In the genomic region with DNA sequence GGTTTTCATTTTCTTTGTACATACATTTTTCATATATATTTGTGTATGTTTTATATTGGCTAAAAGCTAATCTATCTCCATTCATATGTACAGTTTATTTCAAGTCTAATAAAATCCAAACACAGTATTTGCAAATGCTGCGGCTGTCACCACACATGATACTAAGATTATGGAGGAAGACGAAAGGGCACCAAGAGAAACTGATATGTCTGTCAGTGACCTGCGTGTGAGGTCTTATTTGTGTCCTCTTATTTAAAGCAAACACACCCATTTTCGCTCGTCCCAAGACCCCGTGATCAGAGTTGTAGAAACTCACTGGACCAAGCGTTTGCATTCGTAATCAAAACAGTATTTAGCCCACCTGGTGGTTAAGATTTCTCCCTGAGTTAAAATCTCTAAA, we compare ENCODE assay signal across 17 cellular contexts. TPM values are rescaled to one million over a fixed set of nuclear protein-coding genes. Genes with fewer than 3 reads are reported as not detected.
DNase-seq lines count a peak whose midpoint lies in the region; ATAC-seq and TF ChIP-seq lines count a peak whose summit lies in the region.
"Had no signal": no experiment of that assay in that cellular context is flagged by ENCODE, and none has a peak within 500 bp of the region (broad histone marks: within the 10 kb centered on the region; RNA-seq: fewer than 3 reads in every experiment).

No MANE protein-coding gene starts in this region.

- intact Hi-C loops in posterior cingulate gyrus (cut with DNase I): no loop called here

- H3K4me1 Mint-ChIP-seq in GM23338 (peaks cover 22% of the 10 kb centered on the region), brain (peaks cover 69% of the 10 kb centered on the region), neural progenitor cell (peaks cover 61% of the 10 kb centered on the region)

- H3K4me3 Mint-ChIP-seq in GM23338 (no peak overlapping the region), brain (peak overlapping the region in 2 of 5 experiments; percentile 23 to 33), neural progenitor cell (no peak overlapping the region)
- H3K4me3 Mint-ChIP-seq: CD4-positive, alpha-beta memory T cell had no signal

- peaks cover 16% of the 10 kb centered on the region for H4K20me1 ChIP-seq in GM23338 (replicated peaks; ENCODE audit: insufficient read depth)
- H4K20me1 ChIP-seq in neural progenitor cell (ENCODE audit: low read depth): no peaks in the 10 kb centered on the region

- H3K9me3 Mint-ChIP-seq in GM23338 (no peaks in the 10 kb centered on the region), brain (no peaks in the 10 kb centered on the region), neural progenitor cell (no peaks in the 10 kb centered on the region)
- H3K9me3 Mint-ChIP-seq: CD4-positive, alpha-beta memory T cell; H9 had no signal

- H3K36me3 Mint-ChIP-seq in GM23338 (ENCODE audit: low read depth) (peaks cover 34% of the 10 kb centered on the region), brain (peaks cover 64% of the 10 kb centered on the region), neural progenitor cell (peaks cover 19% of the 10 kb centered on the region)

- no peaks in the 10 kb centered on the region for H3K27me3 ChIP-seq in GM23338 (ENCODE audit: insufficient read depth)
- H3K27me3 ChIP-seq in neural progenitor cell: no peaks in the 10 kb centered on the region
- no peaks in the 10 kb centered on the region for H3K27me3 ChIP-seq in skeletal muscle tissue (ENCODE audit: control insufficient read depth in 3 of 3, insufficient read depth in 3 of 3, low read length in 3 of 3)

- H3K36me3 ChIP-seq in GM23338 (ENCODE audit: insufficient read depth) (peaks cover 3% of the 10 kb centered on the region; the same call in 1 of the 2 replicates), neural progenitor cell (no peaks in the 10 kb centered on the region), skeletal muscle tissue (ENCODE audit: control insufficient read depth in 3 of 3, insufficient read depth in 3 of 3, low read length in 3 of 3) (peaks cover 13 to 29% (median 16%) of the 10 kb centered on the region in 3 donors)

- no peak for TF ChIP-seq CTCF in GM23338 (conservative IDR thresholded peaks at IDR 0.05; ENCODE audit: low read depth in 2 of 2)
- TF ChIP-seq CTCF in brain (conservative IDR thresholded peaks at IDR 0.05): no peak
- TF ChIP-seq CTCF in neural progenitor cell (IDR thresholded peaks at IDR 0.05): no peak

- H3K27me3 Mint-ChIP-seq in GM23338 (ENCODE audit: insufficient read depth, low read depth, poor library complexity): no peaks in the 10 kb centered on the region
- no peaks in the 10 kb centered on the region for H3K27me3 Mint-ChIP-seq in brain
- H3K27me3 Mint-ChIP-seq in neural progenitor cell (ENCODE audit: insufficient read depth, low read depth): peaks cover 4% of the 10 kb centered on the region
- H3K27me3 Mint-ChIP-seq: CD4-positive, alpha-beta memory T cell had no signal

- H3K9me2 ChIP-seq in GM23338 (ENCODE audit: insufficient read depth): no peaks in the 10 kb centered on the region

- H3K4me2 ChIP-seq in GM23338: 0 out of 2 replicates have a peak overlapping the region, but pooled peaks have one; percentile 58
- H3K4me2 ChIP-seq in neural progenitor cell: no peak overlapping the region

- no peak for ATAC-seq in GM23338
- ATAC-seq in GM21526 (IDR thresholded peaks at IDR 0.05; ENCODE audit: low FRiP score, unreplicated experiment): no peak
- ATAC-seq: HCT116 had no signal

- H3K4me3 ChIP-seq in GM23338: no peak overlapping the region
- no peak overlapping the region for H3K4me3 ChIP-seq in neural progenitor cell
- peak overlapping the region in 2 of 3 donors; percentile 22 to 54 for H3K4me3 ChIP-seq in skeletal muscle tissue (ENCODE audit: low read length in 3 of 3)
- H3K4me3 ChIP-seq: GM23248 had no signal

- peaks cover 29% of the 10 kb centered on the region for H3K79me2 ChIP-seq in GM23338 (replicated peaks; ENCODE audit: insufficient read depth)
- H3K79me2 ChIP-seq in neural progenitor cell (ENCODE audit: low read depth): no peaks in the 10 kb centered on the region

- H3K9ac ChIP-seq in neural progenitor cell (no peak overlapping the region), skeletal muscle tissue (ENCODE audit: low read depth in 1 of 3, low read length in 3 of 3) (peak overlapping the region; percentile 25 to 65 (median 58))
- H3K9ac ChIP-seq: GM23248 had no signal

- H3F3A ChIP-seq in GM23338 (replicated peaks; ENCODE audit: low read depth): no peaks in the 10 kb centered on the region
- H3F3A ChIP-seq in neural progenitor cell (ENCODE audit: low read depth): peaks cover 17% of the 10 kb centered on the region

- no peak overlapping the region for H3K27ac ChIP-seq in GM23338 (ENCODE audit: low read depth)
- H3K27ac ChIP-seq in neural progenitor cell: no peak overlapping the region
- H3K27ac ChIP-seq in skeletal muscle tissue (ENCODE audit: low read depth, low read length): peak overlapping the region; percentile 95
- H3K27ac ChIP-seq: GM23248 had no signal

- H3K4me1 ChIP-seq in GM23338 (ENCODE audit: insufficient read depth) (peaks cover 16% of the 10 kb centered on the region), neural progenitor cell (peaks cover 20% of the 10 kb centered on the region), skeletal muscle tissue (ENCODE audit: control insufficient read depth in 3 of 3, insufficient read depth in 3 of 3, low read length in 3 of 3) (peaks cover 51 to 65% (median 59%) of the 10 kb centered on the region in 3 donors)

- H3K9me3 ChIP-seq in neural progenitor cell (ENCODE audit: low read depth): no peaks in the 10 kb centered on the region
- no peaks in the 10 kb centered on the region for H3K9me3 ChIP-seq in skeletal muscle tissue (ENCODE audit: control insufficient read depth in 3 of 3, low read length in 3 of 3)

- H3K27ac Mint-ChIP-seq in GM23338: no peak overlapping the region
- peak overlapping the region in 4 of 5 experiments; percentile 20 to 89 (median 72) for H3K27ac Mint-ChIP-seq in brain
- H3K27ac Mint-ChIP-seq in neural progenitor cell: peak overlapping the region; percentile 53
- H3K27ac Mint-ChIP-seq: CD4-positive, alpha-beta memory T cell; H9 had no signal

- H2AFZ ChIP-seq in GM23338 (no peak overlapping the region), neural progenitor cell (replicated peaks) (no peak overlapping the region)
- H2AFZ ChIP-seq: GM23248 had no signal

- DNase-seq in GM23338 (ENCODE audit: low spot score) (no peak), neural progenitor cell (ENCODE audit: low spot score) (no peak), posterior cingulate gyrus (no peak), NOMO-1 treated with dmso at 0.1 percent for 144 hours (lab: John Stamatoyannopoulos, UW; ENCODE audit: unreplicated experiment) (no peak)
- DNase-seq: C1 segment of cervical spinal cord; Calu3; CD4-positive, alpha-beta memory T cell; COR-L47; DMS53; DMS79 treated with DMSO at 0.1 percent for 48 hours; GF-D8; GM23248; H9 had no signal

TF ChIP-seq in GM23338, 12 proteins besides CTCF, POLR2A, EP300 and RAD21:
- TF ChIP-seq EZH2 (IDR thresholded peaks at IDR 0.05; ENCODE audit: low read depth, unreplicated experiment): no peak
- TF ChIP-seq POLR2AphosphoS5 (IDR thresholded peaks at IDR 0.05; ENCODE audit: low read depth): no peak
- TF ChIP-seq STAT1 (IDR thresholded peaks at IDR 0.05; ENCODE audit: unreplicated experiment): no peak
- no peak for TF ChIP-seq ZNF114 (CRISPR knock-in tag; IDR thresholded peaks at IDR 0.05)
- no peak for TF ChIP-seq REST (IDR thresholded peaks at IDR 0.05; ENCODE audit: unreplicated experiment)
- TF ChIP-seq NANOG (IDR thresholded peaks at IDR 0.05; ENCODE audit: borderline replicate concordance): no peak

RNA-seq across cellular contexts. Expression of gene MLYCD, which starts 8.2 kb away (rescaled TPM):
- total RNA-seq in GM23338 (2014; rRNA removed; shearing (Covaris generic)): 6.5 and 7.2 TPM in 2 replicates
- polyA plus RNA-seq in GM23338 (2016; fragmentation: Nextera tagmentation; extraction: Ambion mirVana) (2.3 and 3.2 TPM in 2 replicates), brain (ENCODE audit: insufficient read depth, low read depth, low replicate concordance) (2.5 TPM)
- total RNA-seq in neural progenitor cell (ENCODE audit: low replicate concordance) (2.5 and 3.3 TPM in 2 replicates), skeletal muscle tissue (3.1 TPM)

RNA-seq across cellular contexts. Expression of gene OSGIN1, which starts 45.9 kb away (rescaled TPM):
- 0.89 and 1.6 TPM in 2 replicates for total RNA-seq in GM23338 (2014; rRNA removed; shearing (Covaris generic))
- polyA plus RNA-seq in GM23338 (2016; fragmentation: Nextera tagmentation; extraction: Ambion mirVana): 0.32 and 0.94 TPM in 2 replicates
- 2.9 TPM for polyA plus RNA-seq in brain (ENCODE audit: insufficient read depth, low read depth, low replicate concordance)
- total RNA-seq in neural progenitor cell (ENCODE audit: low replicate concordance): 0.77 TPM in 1 of 2 replicates, not detected in the other
- 0.52 TPM for total RNA-seq in skeletal muscle tissue

Comparison
In these comparisons a context has a peak if more than half of its experiments do, and no peak if none do; other contexts are left out.
1. H3K4me3 ChIP-seq: peak in skeletal muscle tissue (2 of 3); none in GM23338 (single experiment) and neural progenitor cell (single experiment).